ENCODE assay signal across 14 cellular contexts in genomic region chr2:151976945-151977353, GRCh38.
DNase-seq lines count a peak whose midpoint lies in the region; ATAC-seq and TF ChIP-seq lines count a peak whose summit lies in the region.
"Had no signal": no experiment of that assay in that cellular context is flagged by ENCODE, and none has a peak within 500 bp of the region (broad histone marks: within the 10 kb centered on the region; RNA-seq: fewer than 3 reads in every experiment).

No MANE protein-coding gene starts in this region.

- H2AFZ ChIP-seq in trophoblast cell (ENCODE audit: insufficient read depth, low read length, poor library complexity) (no peak overlapping the region), OCI-LY7 (ENCODE audit: low read length) (no peak overlapping the region)
- H2AFZ ChIP-seq: parathyroid adenoma had no signal

- DNase-seq in activated T-cell treated with anti-CD3 and anti-CD28 coated beads, Interleukin-2, amount 50 U/mL, for 4 hours = no peak
- no peak for DNase-seq in activated T-cell treated with anti-CD3 and anti-CD28 coated beads, Interleukin-2, amount 50 U/mL, for 1 hour
- peak; percentile 16 to 76 for DNase-seq in trophoblast cell
- DNase-seq in OCI-LY7 (ENCODE audit: low spot score) = no peak
- DNase-seq in caudate nucleus (lab: John Stamatoyannopoulos, UW) = no peak
- DNase-seq: activated CD4-positive, alpha-beta T cell treated with anti-CD3 and anti-CD28 coated beads, Interleukin-2, amount 10 ng/mL, durations not matched to agents 24 days and 14 days had no signal

- H2BK120ac ChIP-seq in trophoblast cell (ENCODE audit: insufficient read depth, low read length, poor library complexity) = no peak overlapping the region

- no peak for TF ChIP-seq CTCF in OCI-LY7 (conservative IDR thresholded peaks at IDR 0.05; ENCODE audit: low read length)

- H3K9me3 Mint-ChIP-seq in activated T-cell treated with anti-CD3 and anti-CD28 coated beads, Interleukin-2, amount 50 U/mL, for 4 hours = no peaks in the 10 kb centered on the region

- H4K91ac ChIP-seq in trophoblast cell (ENCODE audit: low read depth, low read length) = no peak overlapping the region

- H3K4me1 Mint-ChIP-seq in activated T-cell treated with anti-CD3 and anti-CD28 coated beads, Interleukin-2, amount 50 U/mL, for 4 hours (ENCODE audit: low read depth) = peaks cover 1% of the 10 kb centered on the region

- no peak overlapping the region for H2AK5ac ChIP-seq in trophoblast cell (ENCODE audit: low read length)

- no peak overlapping the region for H2BK5ac ChIP-seq in trophoblast cell (ENCODE audit: low read depth, low read length, poor library complexity)

- CTCF ChIA-PET in OCI-LY7 (lab: Charles Lee; ENCODE audit: unreplicated experiment) = no interaction called here

- no peaks in the 10 kb centered on the region for H3K79me1 ChIP-seq in trophoblast cell (ENCODE audit: low read length)

- H3K79me2 ChIP-seq in trophoblast cell (ENCODE audit: control insufficient read depth, insufficient read depth, low read length, poor library complexity) = no peaks in the 10 kb centered on the region
- H3K79me2 ChIP-seq in OCI-LY7 (ENCODE audit: insufficient read depth, low read depth, low read length) = no peaks in the 10 kb centered on the region
- H3K79me2 ChIP-seq: parathyroid adenoma had no signal

- no peak overlapping the region for H3K4ac ChIP-seq in trophoblast cell (ENCODE audit: low read depth, low read length)

- no peak overlapping the region for H4K12ac ChIP-seq in trophoblast cell (ENCODE audit: low read depth, low read length)

- H3K27ac ChIP-seq in trophoblast cell (ENCODE audit: low read depth, low read length) = no peak overlapping the region
- H3K27ac ChIP-seq in OCI-LY7 (ENCODE audit: low read depth, low read length, poor library complexity, severe bottlenecking) = no peak overlapping the region
- no peak overlapping the region for H3K27ac ChIP-seq in caudate nucleus (ENCODE audit: low read depth, low read length)
- H3K27ac ChIP-seq: ascending aorta, parathyroid adenoma, SJSA1 had no signal

- no CpG with 5 or more reads among the region's 2 CpGs for WGBS in trophoblast cell (ENCODE audit: extremely low coverage, insufficient coverage, insufficient read length)

- peaks cover 0 to 3% of the 10 kb centered on the region in 2 experiments for H3K4me1 ChIP-seq in trophoblast cell (ENCODE audit: control insufficient read depth in 1 of 2, insufficient read depth in 2 of 2, low read length in 2 of 2)
- H3K4me1 ChIP-seq in OCI-LY7 (ENCODE audit: insufficient read depth, low read length, poor library complexity, severe bottlenecking) = no peaks in the 10 kb centered on the region
- H3K4me1 ChIP-seq: ascending aorta, parathyroid adenoma, SJSA1 had no signal

- H3K18ac ChIP-seq in trophoblast cell (ENCODE audit: low read length) = no peak overlapping the region

- ATAC-seq in activated T-cell treated with anti-CD3 and anti-CD28 coated beads, Interleukin-2, amount 50 U/mL, for 4 hours = peak; percentile 28 to 43
- ATAC-seq in GM21360 (IDR thresholded peaks at IDR 0.05; ENCODE audit: unreplicated experiment) (peak; percentile 61), HG03039 (IDR thresholded peaks at IDR 0.05; ENCODE audit: unreplicated experiment) (peak; percentile 62), GM19328 (IDR thresholded peaks at IDR 0.05; ENCODE audit: unreplicated experiment) (no peak)
- ATAC-seq: HCT116, K562 had no signal

- H3K14ac ChIP-seq in trophoblast cell (ENCODE audit: low read length) = no peak overlapping the region

- no peak overlapping the region for H3K4me3 Mint-ChIP-seq in activated T-cell treated with anti-CD3 and anti-CD28 coated beads, Interleukin-2, amount 50 U/mL, for 4 hours
- H3K4me3 Mint-ChIP-seq: activated CD4-positive, alpha-beta T cell treated with anti-CD3 and anti-CD28 coated beads, Interleukin-2, amount 10 ng/mL, durations not matched to agents 24 days and 14 days had no signal

- H4K20me1 ChIP-seq in OCI-LY7 (ENCODE audit: insufficient read depth, low read length) = no peaks in the 10 kb centered on the region

- no peak overlapping the region for H3K4me2 ChIP-seq in trophoblast cell (ENCODE audit: low read length)
- no peak overlapping the region for H3K4me2 ChIP-seq in OCI-LY7 (ENCODE audit: low read length)

- POLR2A ChIA-PET in OCI-LY7 (lab: Charles Lee) = no interaction called here

- no peak overlapping the region for H3K9ac ChIP-seq in trophoblast cell (ENCODE audit: low read length)
- H3K9ac ChIP-seq: parathyroid adenoma had no signal

- BruUV-seq in OCI-LY7 (replicated peaks; lab: Mats Ljungman, UMichigan) = no TSS peak

- no peaks in the 10 kb centered on the region for H3K9me2 ChIP-seq in OCI-LY7 (ENCODE audit: insufficient read depth, low read length)

- H3K9me3 ChIP-seq in trophoblast cell (ENCODE audit: insufficient read depth, low read depth, low read length) = no peaks in the 10 kb centered on the region
- H3K9me3 ChIP-seq in OCI-LY7 (ENCODE audit: low read length) = no peaks in the 10 kb centered on the region
- H3K9me3 ChIP-seq: ascending aorta, SJSA1 had no signal

- intact Hi-C loops in OCI-LY7 (cut with micrococcal nuclease; ENCODE audit: unreplicated experiment) = no loop called here

- no peak overlapping the region for H2BK12ac ChIP-seq in trophoblast cell (ENCODE audit: low read length)

- H3K4me3 ChIP-seq in trophoblast cell (ENCODE audit: low read depth, low read length) (no peak overlapping the region), OCI-LY7 (ENCODE audit: low read depth, low read length, poor library complexity, severe bottlenecking) (no peak overlapping the region)
- H3K4me3 ChIP-seq: ascending aorta, K562, SJSA1 had no signal

- no peaks in the 10 kb centered on the region for H3K36me3 Mint-ChIP-seq in activated T-cell treated with anti-CD3 and anti-CD28 coated beads, Interleukin-2, amount 50 U/mL, for 4 hours (ENCODE audit: insufficient read depth)

- no peak overlapping the region for H4K8ac ChIP-seq in trophoblast cell (ENCODE audit: low read depth, low read length)

- no peaks in the 10 kb centered on the region for H3K27me3 ChIP-seq in trophoblast cell (ENCODE audit: insufficient read depth, low read length)
- H3K27me3 ChIP-seq: ascending aorta, SJSA1 had no signal

- H3K27me3 Mint-ChIP-seq in activated T-cell treated with anti-CD3 and anti-CD28 coated beads, Interleukin-2, amount 50 U/mL, for 4 hours (ENCODE audit: low read depth) = peaks cover 15% of the 10 kb centered on the region

- H3K23ac ChIP-seq in trophoblast cell (ENCODE audit: low read length) = no peak overlapping the region

- H3K36me3 ChIP-seq in trophoblast cell (ENCODE audit: control insufficient read depth in 1 of 2, insufficient read depth in 2 of 2, low read length in 2 of 2) (no peaks in the 10 kb centered on the region), OCI-LY7 (ENCODE audit: insufficient read depth, low read length) (no peaks in the 10 kb centered on the region)
- H3K36me3 ChIP-seq: ascending aorta, SJSA1 had no signal

Comparison
In these comparisons a context has a peak if more than half of its experiments do, and no peak if none do; other contexts are left out.
1. DNase-seq: peak in trophoblast cell (2 of 2); none in activated T-cell treated with anti-CD3 and anti-CD28 coated beads, Interleukin-2, amount 50 U/mL, for 4 hours (single experiment), activated T-cell treated with anti-CD3 and anti-CD28 coated beads, Interleukin-2, amount 50 U/mL, for 1 hour (single experiment), OCI-LY7 (single experiment) and caudate nucleus (0 of 61).